In genomic region chr2:203636896-203637818, GRCh38 we compare ENCODE assay signal across 9 cellular contexts.
DNase-seq lines count a peak whose midpoint lies in the region; ATAC-seq and TF ChIP-seq lines count a peak whose summit lies in the region.
"Had no signal": no experiment of that assay in that cellular context is flagged by ENCODE, and none has a peak within 500 bp of the region (broad histone marks: within the 10 kb centered on the region; RNA-seq: fewer than 3 reads in every experiment).

No MANE protein-coding gene starts in this region.

- no peaks in the 10 kb centered on the region for H3K9me3 ChIP-seq in suprapubic skin

- POLR2A ChIA-PET in activated CD4-positive, alpha-beta T cell treated with anti-CD3 and anti-CD28 coated beads for 36 hours (lab: Charles Lee): interaction anchor here (0.6 kb wide), 1 partner anchor 8 kb away, joined by 4 read pairs; no protein-coding TSS in a partner anchor

- no peak for DNase-seq in activated CD4-positive, alpha-beta T cell treated with anti-CD3 and anti-CD28 coated beads for 36 hours
- DNase-seq in activated CD4-positive, alpha-beta T cell treated with anti-CD3 and anti-CD28 coated beads for 4 hours: no peak
- no peak for DNase-seq in activated T-helper 2 cell treated with anti-CD3 and anti-CD28 coated beads, Interferon-gamma antibody, Interleukin-2, Interleukin-4, amounts not matched to agents 10 μg/mL and 5 μg/mL and 100 μg/mL, durations not matched to agents 14 hours and 24 hours and 36 hours (ENCODE audit: low spot score)
- DNase-seq in iris pigment epithelial cell (ENCODE audit: low read depth): peak; percentile 60
- DNase-seq in suprapubic skin (ENCODE audit: low spot score in 2 of 2): no peak
- no peak for DNase-seq in HT-29 (ENCODE audit: low spot score)

- intact Hi-C loops in activated CD4-positive, alpha-beta T cell treated with anti-CD3 and anti-CD28 coated beads for 36 hours (cut with DNase I, micrococcal nuclease): no loop called here
- intact Hi-C loops in activated T-helper 2 cell treated with anti-CD3 and anti-CD28 coated beads, Interferon-gamma antibody, Interleukin-2, Interleukin-4, amounts not matched to agents 10 μg/mL and 5 μg/mL and 100 μg/mL, durations not matched to agents 14 hours and 24 hours and 36 hours (cut with micrococcal nuclease): loop anchor here (5.0 kb wide), 1 partner anchor 40 kb away; no protein-coding TSS in a partner anchor

- WGBS in suprapubic skin: 42% methylated on average over 5 of the region's 5 CpGs

- H3K4me3 Mint-ChIP-seq in activated CD4-positive, alpha-beta T cell treated with anti-CD3 and anti-CD28 coated beads for 36 hours: no peak overlapping the region
- no peak overlapping the region for H3K4me3 Mint-ChIP-seq in activated T-helper 2 cell treated with anti-CD3 and anti-CD28 coated beads, Interferon-gamma antibody, Interleukin-2, Interleukin-4, amounts not matched to agents 10 μg/mL and 5 μg/mL and 100 μg/mL, durations not matched to agents 14 hours and 24 hours and 36 hours (ENCODE audit: low read depth)
- H3K4me3 Mint-ChIP-seq: IgD-negative memory B cell had no signal

- no peak for TF ChIP-seq POLR2A in suprapubic skin (IDR thresholded peaks at IDR 0.05)

- H3K4me1 ChIP-seq in suprapubic skin: peaks cover 17% of the 10 kb centered on the region

- H3K27me3 Mint-ChIP-seq in activated CD4-positive, alpha-beta T cell treated with anti-CD3 and anti-CD28 coated beads for 36 hours: no peaks in the 10 kb centered on the region
- no peaks in the 10 kb centered on the region for H3K27me3 Mint-ChIP-seq in activated T-helper 2 cell treated with anti-CD3 and anti-CD28 coated beads, Interferon-gamma antibody, Interleukin-2, Interleukin-4, amounts not matched to agents 10 μg/mL and 5 μg/mL and 100 μg/mL, durations not matched to agents 14 hours and 24 hours and 36 hours (ENCODE audit: low read depth)

- no peak overlapping the region for H3K4me3 ChIP-seq in suprapubic skin

- H3K27ac ChIP-seq in suprapubic skin: peak overlapping the region; percentile 29

- H3K4me1 Mint-ChIP-seq in activated CD4-positive, alpha-beta T cell treated with anti-CD3 and anti-CD28 coated beads for 36 hours: peaks cover 26% of the 10 kb centered on the region
- peaks cover 22% of the 10 kb centered on the region for H3K4me1 Mint-ChIP-seq in activated T-helper 2 cell treated with anti-CD3 and anti-CD28 coated beads, Interferon-gamma antibody, Interleukin-2, Interleukin-4, amounts not matched to agents 10 μg/mL and 5 μg/mL and 100 μg/mL, durations not matched to agents 14 hours and 24 hours and 36 hours (ENCODE audit: low read depth)
- H3K4me1 Mint-ChIP-seq: IgD-negative memory B cell had no signal

- H3K36me3 Mint-ChIP-seq in activated CD4-positive, alpha-beta T cell treated with anti-CD3 and anti-CD28 coated beads for 36 hours (ENCODE audit: low read depth): no peaks in the 10 kb centered on the region
- no peaks in the 10 kb centered on the region for H3K36me3 Mint-ChIP-seq in activated T-helper 2 cell treated with anti-CD3 and anti-CD28 coated beads, Interferon-gamma antibody, Interleukin-2, Interleukin-4, amounts not matched to agents 10 μg/mL and 5 μg/mL and 100 μg/mL, durations not matched to agents 14 hours and 24 hours and 36 hours (ENCODE audit: low read depth)
- H3K36me3 Mint-ChIP-seq: IgD-negative memory B cell had no signal

- H3K27ac Mint-ChIP-seq in activated CD4-positive, alpha-beta T cell treated with anti-CD3 and anti-CD28 coated beads for 36 hours: peak overlapping the region; percentile 72
- peak overlapping the region; percentile 38 for H3K27ac Mint-ChIP-seq in activated T-helper 2 cell treated with anti-CD3 and anti-CD28 coated beads, Interferon-gamma antibody, Interleukin-2, Interleukin-4, amounts not matched to agents 10 μg/mL and 5 μg/mL and 100 μg/mL, durations not matched to agents 14 hours and 24 hours and 36 hours
- H3K27ac Mint-ChIP-seq: IgD-negative memory B cell had no signal

- no peak for TF ChIP-seq CTCF in suprapubic skin (IDR thresholded peaks at IDR 0.05)

- no peaks in the 10 kb centered on the region for H3K36me3 ChIP-seq in suprapubic skin

- H3K27me3 ChIP-seq in suprapubic skin: no peaks in the 10 kb centered on the region

- ATAC-seq in activated CD4-positive, alpha-beta T cell treated with anti-CD3 and anti-CD28 coated beads for 36 hours: no peak
- ATAC-seq in GM19328 (IDR thresholded peaks at IDR 0.05; ENCODE audit: unreplicated experiment) (no peak), GM19035 (IDR thresholded peaks at IDR 0.05; ENCODE audit: unreplicated experiment) (no peak)

- CTCF ChIA-PET in activated CD4-positive, alpha-beta T cell treated with anti-CD3 and anti-CD28 coated beads for 36 hours (lab: Charles Lee): interaction anchor here (0.5 to 1.4 kb wide), 3 partner anchors 15 to 126 kb away, joined by 3 to 5 read pairs (median 3); no protein-coding TSS in a partner anchor

- TF ChIP-seq EP300 in suprapubic skin (IDR thresholded peaks at IDR 0.05): no peak

- peaks cover 1% of the 10 kb centered on the region for H3K9me3 Mint-ChIP-seq in activated CD4-positive, alpha-beta T cell treated with anti-CD3 and anti-CD28 coated beads for 36 hours (ENCODE audit: low read depth)
- H3K9me3 Mint-ChIP-seq in activated T-helper 2 cell treated with anti-CD3 and anti-CD28 coated beads, Interferon-gamma antibody, Interleukin-2, Interleukin-4, amounts not matched to agents 10 μg/mL and 5 μg/mL and 100 μg/mL, durations not matched to agents 14 hours and 24 hours and 36 hours: no peaks in the 10 kb centered on the region
